In genomic region chr22:47064416-47064815, GRCh38 we compare ENCODE assay signal across 1 cellular context.
TF ChIP-seq lines count a peak whose summit lies in the region.

No MANE protein-coding gene starts in this region.

TF ChIP-seq in H1, 55 proteins besides CTCF, POLR2A, EP300 and RAD21:
- no peak for TF ChIP-seq CREB1 (IDR thresholded peaks at IDR 0.05)
